9 cellular contexts compared by ENCODE assay signal in genomic region chrX:139691493-139691842, GRCh38. TPM values are rescaled to one million over a fixed set of nuclear protein-coding genes. Genes with fewer than 3 reads are reported as not detected.
A peak's percentile ranks its signal among the peaks of the same experiment; 100 is the strongest.
DNase-seq lines count a peak whose midpoint lies in the region; ATAC-seq and TF ChIP-seq lines count a peak whose summit lies in the region.
"Had no signal": no experiment of that assay in that cellular context is flagged by ENCODE, and none has a peak within 500 bp of the region (broad histone marks: within the 10 kb centered on the region; RNA-seq: fewer than 3 reads in every experiment).

No MANE protein-coding gene starts in this region.

- no peaks in the 10 kb centered on the region for H3K4me1 Mint-ChIP-seq in nephron progenitor cell

- POLR2A ChIA-PET in BJ (lab: Charles Lee) = no interaction called here

- ATAC-seq in HG03432 (IDR thresholded peaks at IDR 0.05; ENCODE audit: unreplicated experiment) = peak; percentile 40
- ATAC-seq in HG03159 (IDR thresholded peaks at IDR 0.05; ENCODE audit: unreplicated experiment) = no peak
- no peak for ATAC-seq in GM18511 (IDR thresholded peaks at IDR 0.05; ENCODE audit: unreplicated experiment)

- no peak for DNase-seq in BJ (ENCODE audit: low read depth)
- DNase-seq in epithelial cell of proximal tubule (ENCODE audit: low read depth) = no peak
- peak; percentile 23 for DNase-seq in nephron progenitor cell
- DNase-seq in dedifferentiated amniotic fluid mesenchymal stem cell (ENCODE audit: extremely low spot score) = no peak
- no peak for DNase-seq in OCI-M1 (lab: John Stamatoyannopoulos, UW)
- DNase-seq: activated naive CD4-positive, alpha-beta T cell had no signal

- H3K4me3 ChIP-seq in BJ (ENCODE audit: low read depth, low read length) (peak overlapping the region; percentile 16), epithelial cell of proximal tubule (ENCODE audit: low read depth, low read length) (peak overlapping the region; percentile 44)

- TF ChIP-seq CTCF in BJ (IDR thresholded peaks at IDR 0.05; ENCODE audit: insufficient read depth, low read depth, low read length) (no peak), epithelial cell of proximal tubule (conservative IDR thresholded peaks at IDR 0.05; ENCODE audit: low read depth, low read length) (no peak), nephron progenitor cell (IDR thresholded peaks at IDR 0.05) (no peak)

- peak overlapping the region; percentile 79 for H3K4me3 Mint-ChIP-seq in nephron progenitor cell

- H3K36me3 Mint-ChIP-seq in nephron progenitor cell (ENCODE audit: low read depth) = no peaks in the 10 kb centered on the region

- peaks cover 35% of the 10 kb centered on the region for H3K9me3 Mint-ChIP-seq in nephron progenitor cell

- H3K27me3 Mint-ChIP-seq in nephron progenitor cell (ENCODE audit: low read depth, poor library complexity) = peaks cover 64% of the 10 kb centered on the region

- no peak overlapping the region for H3K27ac Mint-ChIP-seq in nephron progenitor cell

- CTCF ChIA-PET in BJ (lab: Yijun Ruan, JAX) = no interaction called here

- H3K36me3 ChIP-seq in BJ (ENCODE audit: control insufficient read depth, insufficient read depth, low read length) = no peaks in the 10 kb centered on the region

- peaks cover 6% of the 10 kb centered on the region for H3K27me3 ChIP-seq in BJ (ENCODE audit: control insufficient read depth, insufficient read depth, low read length)

RNA-seq across cellular contexts. Expression of gene MCF2, which starts 16.5 kb away (rescaled TPM):
- not detected in 2 replicates for polyA plus RNA-seq in BJ (2011; rRNA removed)
- polyA minus RNA-seq in BJ (2011; rRNA and poly(A)+ RNA removed) = not detected in 2 replicates
- total RNA-seq in epithelial cell of proximal tubule = 0.07 and 0.17 TPM in 2 replicates
